ENCODE assay signal across 28 cellular contexts in the genomic region with DNA sequence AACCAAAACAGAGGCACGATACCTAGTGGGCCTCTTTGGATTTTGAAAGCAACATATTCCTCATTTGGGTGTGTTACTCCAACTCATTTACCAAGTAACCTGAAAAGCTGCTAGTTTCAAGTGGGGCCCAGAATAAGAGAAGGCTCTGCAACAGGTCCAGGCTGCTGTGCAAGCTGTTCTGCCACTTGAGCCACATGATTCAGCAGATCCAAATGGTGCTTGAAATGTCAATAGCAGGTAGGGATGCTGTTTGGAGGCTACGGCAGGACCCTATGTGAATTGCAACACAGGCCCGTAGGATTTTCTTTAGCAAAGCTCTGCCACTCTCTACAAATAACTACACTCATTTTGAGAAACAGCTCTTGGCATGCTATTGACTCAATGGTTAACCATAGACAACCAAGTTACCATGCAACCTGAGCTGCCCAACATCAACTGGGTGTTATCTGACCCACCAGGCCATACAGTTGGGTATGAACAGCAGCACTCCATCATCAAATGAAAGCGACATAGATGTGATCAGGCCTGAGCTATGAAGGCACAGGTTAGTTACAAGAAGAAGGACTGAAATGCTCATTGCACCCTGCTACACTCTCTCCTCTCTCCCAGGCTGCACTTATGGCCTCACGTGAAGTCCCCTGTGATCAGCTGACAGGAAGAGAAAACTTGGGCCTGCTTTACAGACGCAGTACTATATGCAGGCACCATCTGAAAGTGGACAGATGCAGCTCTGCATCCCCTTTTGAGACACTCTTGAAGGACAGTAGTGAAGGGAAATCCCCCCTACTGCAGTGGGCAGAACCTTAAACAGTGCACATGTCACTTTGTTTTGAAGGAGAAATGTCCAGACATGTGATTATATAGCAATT. TPM values are rescaled to one million over a fixed set of nuclear protein-coding genes. Genes with fewer than 3 reads are reported as not detected.
DNase-seq lines count a peak whose midpoint lies in the region; ATAC-seq lines count a peak whose summit lies in the region.
"Had no signal": no experiment of that assay in that cellular context is flagged by ENCODE, and none has a peak within 500 bp of the region (broad histone marks: within the 10 kb centered on the region; RNA-seq: fewer than 3 reads in every experiment).

No MANE protein-coding gene starts in this region.

- H3K27ac ChIP-seq in mesendoderm (ENCODE audit: low read depth, low read length) = no peak overlapping the region
- H3K27ac ChIP-seq: coronary artery, Peyer's patch, stomach, vagina had no signal

- ATAC-seq in HG03280 (IDR thresholded peaks at IDR 0.05; ENCODE audit: unreplicated experiment) (peak; percentile 49), HG02623 (IDR thresholded peaks at IDR 0.05; ENCODE audit: unreplicated experiment) (no peak)
- ATAC-seq: left cardiac atrium, right cardiac atrium had no signal

- peak overlapping the region; percentile 64 for H3K27ac Mint-ChIP-seq in activated CD4-positive, alpha-beta memory T cell treated with anti-CD3 and anti-CD28 coated beads, Interleukin-2, amount 10 ng/mL, durations not matched to agents 7 days and 5 days
- H3K27ac Mint-ChIP-seq: activated naive CD4-positive, alpha-beta T cell treated with anti-CD3 and anti-CD28 coated beads for 36 hours; activated T-cell treated with anti-CD3 and anti-CD28 coated beads, Interleukin-2, amount 50 U/mL, for 24 hours; immature natural killer cell; memory B cell; T-helper 2 cell treated with Interferon-gamma antibody and Interleukin-4, amounts not matched to agents 5 μg/mL and 100 μg/mL, for 36 hours had no signal

- H3K56ac ChIP-seq in mesendoderm (ENCODE audit: low read length) = no peak overlapping the region

- DNase-seq in NCI-H345 (lab: John Stamatoyannopoulos, UW) = peak; percentile 51
- no peak for DNase-seq in NCI-H345 treated with DMSO at 0.1 percent for 48 hours (lab: John Stamatoyannopoulos, UW; ENCODE audit: unreplicated experiment)
- no peak for DNase-seq in activated CD4-positive, alpha-beta memory T cell treated with anti-CD3 and anti-CD28 coated beads, Interleukin-2, amount 10 ng/mL, durations not matched to agents 7 days and 5 days
- DNase-seq in mesendoderm = no peak
- DNase-seq in NCI-H1694 treated with DMSO at 0.1 percent for 48 hours (lab: John Stamatoyannopoulos, UW) = no peak
- DNase-seq in COLO668 (lab: John Stamatoyannopoulos, UW; ENCODE audit: unreplicated experiment) = no peak
- DNase-seq: activated CD4-positive, alpha-beta T cell treated with anti-CD3 and anti-CD28 coated beads for 4 hours; activated naive CD4-positive, alpha-beta T cell treated with anti-CD3 and anti-CD28 coated beads for 36 hours; activated T-cell treated with anti-CD3 and anti-CD28 coated beads, Interleukin-2, amount 50 U/mL, for 24 hours; effector memory CD4-positive, alpha-beta T cell; EL; immature natural killer cell; Kasumi-1; left cardiac atrium; NCI-H1417 treated with DMSO at 0.1 percent for 48 hours; NCI-H446; right cardiac atrium; SHP77 treated with DMSO at 0.1 percent for 48 hours; stimulated activated CD4-positive, alpha-beta T cell treated with anti-CD3 and anti-CD28 coated beads, Interleukin-1b, Interleukin-23, amount 100 ng/mL, for 48 hours had no signal

- no peaks in the 10 kb centered on the region for H3K27me3 ChIP-seq in mesendoderm (ENCODE audit: insufficient read depth, low read length, poor library complexity)
- H3K27me3 ChIP-seq: Peyer's patch, vagina had no signal

- peak overlapping the region; percentile 5 for H2BK5ac ChIP-seq in mesendoderm (ENCODE audit: low read length)

- H2AK5ac ChIP-seq in mesendoderm (ENCODE audit: low read length) = no peak overlapping the region

- H4K5ac ChIP-seq in mesendoderm (ENCODE audit: low read length) = no peak overlapping the region

- POLR2A ChIA-PET in activated CD4-positive, alpha-beta memory T cell treated with anti-CD3 and anti-CD28 coated beads, Interleukin-2, amount 10 ng/mL, durations not matched to agents 7 days and 5 days (lab: Charles Lee) = interaction anchor here (0.6 to 3.8 kb wide), 4 partner anchors 8 to 259 kb away, joined by 3 to 36 read pairs (median 4); a partner anchor contains a TSS

- H3K4me2 ChIP-seq in mesendoderm (ENCODE audit: low read length) = no peak overlapping the region
- H3K4me2 ChIP-seq: smooth muscle cell had no signal

- H3K79me2 ChIP-seq in mesendoderm (ENCODE audit: control insufficient read depth, insufficient read depth, low read length) = no peaks in the 10 kb centered on the region

- no peaks in the 10 kb centered on the region for H3K36me3 ChIP-seq in mesendoderm (ENCODE audit: control insufficient read depth, insufficient read depth, low read length)
- H3K36me3 ChIP-seq: Peyer's patch, stomach, vagina had no signal

- peaks cover under 1% of the 10 kb centered on the region for H3K27me3 Mint-ChIP-seq in activated CD4-positive, alpha-beta memory T cell treated with anti-CD3 and anti-CD28 coated beads, Interleukin-2, amount 10 ng/mL, durations not matched to agents 7 days and 5 days
- H3K27me3 Mint-ChIP-seq: activated T-cell treated with anti-CD3 and anti-CD28 coated beads, Interleukin-2, amount 50 U/mL, for 24 hours; memory B cell had no signal

- H3K9me3 Mint-ChIP-seq in activated CD4-positive, alpha-beta memory T cell treated with anti-CD3 and anti-CD28 coated beads, Interleukin-2, amount 10 ng/mL, durations not matched to agents 7 days and 5 days = peaks cover 8% of the 10 kb centered on the region

- H3K18ac ChIP-seq in mesendoderm (ENCODE audit: low read length) = peak overlapping the region; percentile 9

- no peak overlapping the region for H2BK15ac ChIP-seq in mesendoderm (replicated peaks; ENCODE audit: low read depth)

- no peak overlapping the region for H3K4ac ChIP-seq in mesendoderm (ENCODE audit: low read depth, low read length)

- peaks cover 14% of the 10 kb centered on the region for H3K4me1 ChIP-seq in mesendoderm (ENCODE audit: control insufficient read depth, low read depth, low read length)
- H3K4me1 ChIP-seq: Peyer's patch, stomach, vagina had no signal

- no peaks in the 10 kb centered on the region for H3K79me1 ChIP-seq in mesendoderm (ENCODE audit: low read length)

- no peak overlapping the region for H3K4me3 Mint-ChIP-seq in activated CD4-positive, alpha-beta memory T cell treated with anti-CD3 and anti-CD28 coated beads, Interleukin-2, amount 10 ng/mL, durations not matched to agents 7 days and 5 days
- H3K4me3 Mint-ChIP-seq: activated naive CD4-positive, alpha-beta T cell treated with anti-CD3 and anti-CD28 coated beads for 36 hours; activated T-cell treated with anti-CD3 and anti-CD28 coated beads, Interleukin-2, amount 50 U/mL, for 24 hours; immature natural killer cell; memory B cell; T-helper 2 cell treated with Interferon-gamma antibody and Interleukin-4, amounts not matched to agents 5 μg/mL and 100 μg/mL, for 36 hours had no signal

- no peak overlapping the region for H3K9ac ChIP-seq in mesendoderm (ENCODE audit: low read length)

- peaks cover 71% of the 10 kb centered on the region for H3K4me1 Mint-ChIP-seq in activated CD4-positive, alpha-beta memory T cell treated with anti-CD3 and anti-CD28 coated beads, Interleukin-2, amount 10 ng/mL, durations not matched to agents 7 days and 5 days
- H3K4me1 Mint-ChIP-seq: immature natural killer cell had no signal

- H3K36me3 Mint-ChIP-seq in activated CD4-positive, alpha-beta memory T cell treated with anti-CD3 and anti-CD28 coated beads, Interleukin-2, amount 10 ng/mL, durations not matched to agents 7 days and 5 days (ENCODE audit: low read depth) = peaks cover 9% of the 10 kb centered on the region
- H3K36me3 Mint-ChIP-seq: immature natural killer cell, memory B cell had no signal

- H4K8ac ChIP-seq in mesendoderm (ENCODE audit: low read depth, low read length) = no peak overlapping the region

- no peak overlapping the region for H3K4me3 ChIP-seq in mesendoderm (ENCODE audit: low read length)
- H3K4me3 ChIP-seq: coronary artery, Peyer's patch, smooth muscle cell, stomach, vagina had no signal

- H2BK120ac ChIP-seq in mesendoderm (ENCODE audit: low read depth, low read length) = no peak overlapping the region

- no peak overlapping the region for H3K23ac ChIP-seq in mesendoderm (ENCODE audit: low read length)

- WGBS in mesendoderm (ENCODE audit: extremely low coverage, insufficient coverage, low lambda C conversion rate) = no CpG with 5 or more reads among the region's 6 CpGs

- CTCF ChIA-PET in activated CD4-positive, alpha-beta memory T cell treated with anti-CD3 and anti-CD28 coated beads, Interleukin-2, amount 10 ng/mL, durations not matched to agents 7 days and 5 days (lab: Charles Lee) = interaction anchor here (0.6 to 2.7 kb wide), 3 partner anchors 10 to 28 kb away, joined by 3 to 11 read pairs (median 6); a partner anchor contains a TSS

RNA-seq across cellular contexts. Expression of a gene that starts 9.5 kb away (rescaled TPM):
- total RNA-seq in activated CD4-positive, alpha-beta memory T cell treated with anti-CD3 and anti-CD28 coated beads, Interleukin-2, amount 10 ng/mL, durations not matched to agents 7 days and 5 days = 1 to 10 TPM; 6.6 to 7.0 TPM
- 1.6 TPM for polyA plus RNA-seq in mesendoderm (2013, experiment 1 of 2)
- polyA plus RNA-seq in mesendoderm (2013, experiment 2 of 2) = 1.8 TPM
- polyA plus RNA-seq: smooth muscle cell had no signal
